In genomic region chr20:32472581-32473207, GRCh38 we compare ENCODE assay signal across 10 cellular contexts.
DNase-seq lines count a peak whose midpoint lies in the region; ATAC-seq, FAIRE-seq and TF ChIP-seq lines count a peak whose summit lies in the region.
"Had no signal": no experiment of that assay in that cellular context is flagged by ENCODE, and none has a peak within 500 bp of the region (broad histone marks: within the 10 kb centered on the region; RNA-seq: fewer than 3 reads in every experiment).

No MANE protein-coding gene starts in this region.

- CTCF ChIA-PET in K562 (lab: Yijun Ruan, JAX; ENCODE audit: low intra/inter-chr PET ratio) = no interaction called here

- peaks cover 23 to 59% (median 45%) of the 10 kb centered on the region in 11 experiments for H3K36me3 ChIP-seq in BLaER1 treated with 17β-estradiol and CSF1 and Interleukin-3, amounts not matched to agents 10 nM and 100 nM
- peaks cover 59% of the 10 kb centered on the region; the same call in 2 of the 3 replicates for H3K36me3 ChIP-seq in K562 (ENCODE audit: control insufficient read depth, insufficient read depth, low read length)

- no peak overlapping the region for H2AFZ ChIP-seq in K562 (ENCODE audit: low read depth, low read length)

- no peak overlapping the region for H3K4me3 ChIP-seq in BLaER1 treated with 17β-estradiol and CSF1 and Interleukin-3, amounts not matched to agents 10 nM and 100 nM
- H3K4me3 ChIP-seq in K562 (peak overlapping the region; percentile 43; the same call in 1 of the 2 replicates), retinal pigment epithelial cell (ENCODE audit: low read length) (peak overlapping the region; percentile 46)

- no peak for TF ChIP-seq RAD21 in K562 (CRISPR knock-in tag; conservative IDR thresholded peaks at IDR 0.05 in 1 of 2, IDR thresholded peaks at IDR 0.05 in 1 of 2)

- H3K27me3 ChIP-seq in BLaER1 treated with 17β-estradiol and CSF1 and Interleukin-3, amounts not matched to agents 10 nM and 100 nM = no peaks in the 10 kb centered on the region
- H3K27me3 ChIP-seq in K562 (ENCODE audit: control insufficient read depth in 2 of 2, insufficient read depth in 2 of 2, low read length in 2 of 2) (no peaks in the 10 kb centered on the region), layer of hippocampus (ENCODE audit: control insufficient read depth, insufficient read depth, low read length) (no peaks in the 10 kb centered on the region)

- H3K9ac ChIP-seq in BLaER1 treated with 17β-estradiol and CSF1 and Interleukin-3, amounts not matched to agents 10 nM and 100 nM = peak overlapping the region in 8 of 11 experiments; percentile 2 to 73 (median 30); a peak in 8 of 22 replicates
- H3K9ac ChIP-seq in K562 (ENCODE audit: insufficient read depth in 1 of 2, low read depth in 2 of 2, low read length in 2 of 2) = peak overlapping the region in 1 of 2 experiments; percentile 91; a peak in 2 of 4 replicates

- peak; percentile 65 for FAIRE-seq in K562 (lab: Jason Lieb, UNC)

- 91% methylated on average over 6 of the region's 6 CpGs for WGBS in K562 (ENCODE audit: insufficient coverage, low coverage, missing lambda C conversion rate)

- H3K4me1 ChIP-seq in BLaER1 treated with 17β-estradiol and CSF1 and Interleukin-3, amounts not matched to agents 10 nM and 100 nM = peaks cover 95 to 100% (median 100%) of the 10 kb centered on the region in 10 experiments
- peaks cover 41 to 84% of the 10 kb centered on the region in 2 experiments for H3K4me1 ChIP-seq in K562 (replicated peaks in 1 of 2; ENCODE audit: control insufficient read depth in 2 of 2, insufficient read depth in 2 of 2, low read length in 2 of 2)

- H3K9me1 ChIP-seq in K562 (ENCODE audit: control insufficient read depth, insufficient read depth, low read length) = no peaks in the 10 kb centered on the region

- POLR2A ChIA-PET in K562 (lab: Yijun Ruan, JAX) = interaction anchor here (0.6 kb wide), 1 partner anchor 16 kb away, joined by 4 read pairs; no protein-coding TSS in a partner anchor

- intact Hi-C loops in K562 (cut with micrococcal nuclease) = no loop called here

- TF ChIP-seq POLR2A in K562 (conservative IDR thresholded peaks at IDR 0.05) = no peak

- in situ Hi-C loops in K562 (cut with MboI) = no loop called here

- peaks cover 41 to 88% (median 61%) of the 10 kb centered on the region in 11 experiments; a peak in 21 of 22 replicates for H4K20me1 ChIP-seq in BLaER1 treated with 17β-estradiol and CSF1 and Interleukin-3, amounts not matched to agents 10 nM and 100 nM
- peaks cover 6% of the 10 kb centered on the region for H4K20me1 ChIP-seq in K562 (replicated peaks; ENCODE audit: control insufficient read depth, insufficient read depth, low read length)

- DNase-seq in K562 (ENCODE audit: extremely low read depth in 1 of 4, low spot score in 3 of 4) = no peak
- DNase-seq in retinal pigment epithelial cell (ENCODE audit: low read depth) = no peak
- DNase-seq in NCI-H69 (lab: John Stamatoyannopoulos, UW) = no peak
- DNase-seq in stimulated activated CD4-positive, alpha-beta T cell treated with anti-CD3 and anti-CD28 coated beads, Interleukin-12 subunit alpha, Interleukin-12 subunit beta, amount 100 ng/mL, for 4 hours = no peak
- DNase-seq: activated naive CD8-positive, alpha-beta T cell treated with anti-CD3 and anti-CD28 coated beads, Interleukin-2, amount 10 ng/mL, durations not matched to agents 7 days and 5 days had no signal

- TF ChIP-seq EP300 in K562 (IDR thresholded peaks at IDR 0.05; ENCODE audit: low read length) = no peak

- H3K27ac ChIP-seq in BLaER1 treated with 17β-estradiol and CSF1 and Interleukin-3, amounts not matched to agents 10 nM and 100 nM = peak overlapping the region in 10 of 11 experiments; percentile 16 to 91 (median 86); a peak in 17 of 22 replicates
- H3K27ac ChIP-seq in K562 (ENCODE audit: extremely low read depth, low read depth, low read length) (peak overlapping the region; percentile 83; the same call in 1 of the 3 replicates), layer of hippocampus (ENCODE audit: low read depth, low read length) (peak overlapping the region; percentile 66)

- H3K79me2 ChIP-seq in K562 (ENCODE audit: control insufficient read depth, insufficient read depth, low read length) = peaks cover 86% of the 10 kb centered on the region

- ATAC-seq in K562 (no peak), GM21786 (IDR thresholded peaks at IDR 0.05; ENCODE audit: unreplicated experiment) (no peak), GM21529 (IDR thresholded peaks at IDR 0.05; ENCODE audit: unreplicated experiment) (no peak)
- ATAC-seq: activated CD4-positive, CD25-positive, alpha-beta regulatory T cell treated with anti-CD3 and anti-CD28 coated beads, Interleukin-2, amount 50 U/mL, for 24 hours had no signal

- TF ChIP-seq CTCF in K562 (IDR thresholded peaks at IDR 0.05 in 2 of 3, conservative IDR thresholded peaks at IDR 0.05 in 1 of 3; ENCODE audit: insufficient read depth in 2 of 3, low read depth in 1 of 3, low read length in 3 of 3) (no peak), retinal pigment epithelial cell (conservative IDR thresholded peaks at IDR 0.05; ENCODE audit: low read depth, low read length) (no peak)

- H3K4me2 ChIP-seq in BLaER1 treated with 17β-estradiol and CSF1 and Interleukin-3, amounts not matched to agents 10 nM and 100 nM = peak overlapping the region in 9 of 11 experiments; percentile 86 to 99 (median 91); a peak in 15 of 22 replicates
- H3K4me2 ChIP-seq in K562 (ENCODE audit: insufficient read depth, low read length) = peak overlapping the region; percentile 83; the same call in 1 of the 2 replicates

- H3K9me3 ChIP-seq in BLaER1 treated with 17β-estradiol and CSF1 and Interleukin-3, amounts not matched to agents 10 nM and 100 nM (replicated peaks in 1 of 11) = no peaks in the 10 kb centered on the region
- H3K9me3 ChIP-seq in K562 (replicated peaks; ENCODE audit: control insufficient read depth, insufficient read depth, low read depth, low read length) = no peaks in the 10 kb centered on the region

- BruUV-seq in K562 (replicated peaks; lab: Mats Ljungman, UMichigan) = no TSS peak

TF ChIP-seq in K562, 482 proteins besides CTCF, POLR2A, EP300 and RAD21:
- TF ChIP-seq RBFOX2 (IDR thresholded peaks at IDR 0.05; ENCODE audit: low read depth, low read length) = 0 out of 2 replicates have a peak, but pooled peaks have one; percentile 6
- no peak for TF ChIP-seq PHB (CRISPR knock-in tag; IDR thresholded peaks at IDR 0.05)
- peak; percentile 4; the same call in 1 of the 2 replicates for TF ChIP-seq MAX (CRISPR knock-in tag; IDR thresholded peaks at IDR 0.05)
TF ChIP-seq in K562: peak in this region for 2.

Comparison
In these comparisons a context has a peak if more than half of its experiments do, and no peak if none do; other contexts are left out.
1. H3K4me3 ChIP-seq: peak in K562 (single experiment) and retinal pigment epithelial cell (single experiment); none in BLaER1 treated with 17β-estradiol and CSF1 and Interleukin-3, amounts not matched to agents 10 nM and 100 nM (0 of 10).
2. Peak in every context shown above with its lines, with median percentiles within 50 percentile points of each other: H3K27ac ChIP-seq.